In the genomic region with DNA sequence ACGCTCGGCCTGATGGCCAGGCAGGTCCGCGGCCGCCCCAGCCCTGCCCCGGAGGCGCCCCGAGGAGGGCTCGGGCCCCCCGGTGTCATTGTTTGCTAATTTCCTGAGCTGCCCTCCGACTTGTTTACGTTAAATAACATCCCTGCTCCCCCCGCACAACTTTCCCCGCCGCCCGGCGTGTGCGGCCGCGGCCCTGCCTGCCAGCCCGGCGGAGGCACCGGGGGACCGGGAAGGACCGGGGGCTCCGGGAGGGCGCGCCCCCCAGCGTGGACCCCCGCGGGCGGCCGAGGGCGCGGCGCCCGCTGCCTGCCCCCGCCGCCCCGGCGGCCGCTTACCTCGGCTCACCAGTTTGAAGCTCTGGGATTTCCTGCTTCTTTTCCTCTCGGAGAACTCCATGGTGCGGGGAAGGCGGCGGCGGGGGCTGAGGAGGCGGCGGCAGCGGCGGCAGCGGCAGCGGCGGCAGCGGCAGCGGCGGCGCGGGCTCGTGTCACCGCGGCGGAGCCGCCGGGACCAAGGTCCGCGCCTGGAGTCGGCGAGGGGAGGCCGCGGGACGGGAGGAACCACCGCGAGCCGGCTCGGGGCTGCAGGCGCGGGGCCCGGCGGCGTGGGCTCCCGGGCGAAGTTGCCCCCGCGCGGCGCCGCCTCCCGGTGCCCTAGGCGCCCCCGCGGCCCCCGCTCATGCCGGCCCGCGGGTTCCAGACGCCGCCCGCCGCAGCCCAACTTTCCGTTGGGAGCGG, we compare ENCODE assay signal across 8 cellular contexts. TPM values are rescaled to one million over a fixed set of nuclear protein-coding genes. Genes with fewer than 3 reads are reported as not detected.
DNase-seq lines count a peak whose midpoint lies in the region; ATAC-seq and TF ChIP-seq lines count a peak whose summit lies in the region.

No MANE protein-coding gene starts in this region.

- POLR2A ChIA-PET in Panc1 (lab: Charles Lee), result no interaction called here
- POLR2A ChIA-PET in naive thymus-derived CD4-positive, alpha-beta T cell (lab: Charles Lee), result no interaction called here

- no TSS peak for BruUV-seq in Panc1 (replicated peaks; lab: Mats Ljungman, UMichigan)

- ATAC-seq in Panc1 (peak; percentile 69), GM18870 (IDR thresholded peaks at IDR 0.05; ENCODE audit: unreplicated experiment) (no peak), HG03432 (IDR thresholded peaks at IDR 0.05; ENCODE audit: unreplicated experiment) (no peak), GM18517 (IDR thresholded peaks at IDR 0.05; ENCODE audit: unreplicated experiment) (no peak)
- peak; percentile 4 for ATAC-seq in naive thymus-derived CD4-positive, alpha-beta T cell

- 1% methylated on average over 49 to 103 of the region's 103 CpGs for WGBS in esophagus, 2 donors

- CTCF ChIA-PET in Panc1 (lab: Charles Lee), result interaction anchor here (0.6 kb wide), 1 partner anchor 135 kb away, joined by 3 read pairs; no protein-coding TSS in a partner anchor
- CTCF ChIA-PET in naive thymus-derived CD4-positive, alpha-beta T cell (lab: Charles Lee), result no interaction called here

- intact Hi-C loops in Panc1 (cut with micrococcal nuclease; ENCODE audit: unreplicated experiment), result no loop called here
- intact Hi-C loops in naive thymus-derived CD4-positive, alpha-beta T cell (cut with micrococcal nuclease), result loop anchor here in 1 of 2 donors (2.0 kb wide), 1 partner anchor 58 kb away; a partner anchor contains a TSS

- H3K36me3 ChIP-seq in Panc1 (ENCODE audit: control insufficient read depth, insufficient read depth, low read length) (no peaks in the 10 kb centered on the region; the same call in 1 of the 2 replicates), esophagus (ENCODE audit: control insufficient read depth in 2 of 2, insufficient read depth in 2 of 2, low read length in 1 of 2) (no peaks in the 10 kb centered on the region)
- no peaks in the 10 kb centered on the region for H3K36me3 ChIP-seq in naive thymus-derived CD4-positive, alpha-beta T cell (ENCODE audit: control insufficient read depth in 2 of 3, insufficient read depth in 3 of 3, low read length in 3 of 3)

- H3K27me3 ChIP-seq in Panc1 (ENCODE audit: control insufficient read depth, insufficient read depth, low read length), result no peaks in the 10 kb centered on the region; the same call in 1 of the 2 replicates
- H3K27me3 ChIP-seq in esophagus (ENCODE audit: control insufficient read depth in 1 of 2, insufficient read depth in 2 of 2, low read length in 2 of 2), result no peaks in the 10 kb centered on the region
- peaks cover 6 to 17% of the 10 kb centered on the region in 2 donors for H3K27me3 ChIP-seq in naive thymus-derived CD4-positive, alpha-beta T cell (ENCODE audit: control insufficient read depth in 2 of 2, insufficient read depth in 2 of 2, low read length in 2 of 2)

- H3K4me3 ChIP-seq in Panc1 (ENCODE audit: low read depth in 2 of 2, low read length in 2 of 2) (peak overlapping the region; percentile 35 to 43), esophagus (ENCODE audit: low read depth in 1 of 2, low read length in 2 of 2) (peak overlapping the region; percentile 53 to 75)
- no peak overlapping the region for H3K4me3 ChIP-seq in naive thymus-derived CD4-positive, alpha-beta T cell (ENCODE audit: low read length)

- H3K27ac ChIP-seq in Panc1 (ENCODE audit: low read length) (no peak overlapping the region), esophagus (ENCODE audit: low read depth in 2 of 2, low read length in 1 of 2) (peak overlapping the region; percentile 23 to 35)
- no peak overlapping the region for H3K27ac ChIP-seq in naive thymus-derived CD4-positive, alpha-beta T cell (ENCODE audit: low read depth, low read length)

- H3K27me3 Mint-ChIP-seq in naive thymus-derived CD4-positive, alpha-beta T cell, result peaks cover 59 to 75% (median 70%) of the 10 kb centered on the region in 5 donors

- in situ Hi-C loops in Panc1 (cut with HindIII; ENCODE audit: low pct_unique_long_range_greater_than_20kb, low sequenced_read_pairs), result no loop called here

- H3K4me1 ChIP-seq in Panc1 (ENCODE audit: control insufficient read depth, insufficient read depth, low read length) (no peaks in the 10 kb centered on the region), esophagus (ENCODE audit: control insufficient read depth in 2 of 2, insufficient read depth in 2 of 2, low read length in 1 of 2) (no peaks in the 10 kb centered on the region)
- peaks cover 4% of the 10 kb centered on the region in 2 donors for H3K4me1 ChIP-seq in naive thymus-derived CD4-positive, alpha-beta T cell (ENCODE audit: control insufficient read depth in 2 of 2, insufficient read depth in 2 of 2, low read length in 2 of 2)

- TF ChIP-seq CTCF in Panc1 (IDR thresholded peaks at IDR 0.05), result no peak

- H3K9me3 ChIP-seq in Panc1 (ENCODE audit: control insufficient read depth, insufficient read depth, low read depth, low read length) (no peaks in the 10 kb centered on the region), esophagus (ENCODE audit: control insufficient read depth in 2 of 2, insufficient read depth in 1 of 2, low read depth in 1 of 2, low read length in 1 of 2) (no peaks in the 10 kb centered on the region)
- H3K9me3 ChIP-seq in naive thymus-derived CD4-positive, alpha-beta T cell (ENCODE audit: control insufficient read depth in 2 of 3, low read length in 3 of 3), result no peaks in the 10 kb centered on the region

- peaks cover 0 to 8% (median 0%) of the 10 kb centered on the region in 11 donors for H3K9me3 Mint-ChIP-seq in naive thymus-derived CD4-positive, alpha-beta T cell

- H3K4me1 Mint-ChIP-seq in naive thymus-derived CD4-positive, alpha-beta T cell, result peaks cover 4 to 16% (median 13%) of the 10 kb centered on the region in 7 donors

- no peak overlapping the region for H3K27ac Mint-ChIP-seq in naive thymus-derived CD4-positive, alpha-beta T cell

- DNase-seq in ELR (ENCODE audit: low read depth), result peak; percentile 49
- DNase-seq in Panc1 (ENCODE audit: low read depth, low spot score), result no peak
- no peak for DNase-seq in naive thymus-derived CD4-positive, alpha-beta T cell
- no peak for DNase-seq in ureter (ENCODE audit: low spot score)

- H3K4me3 Mint-ChIP-seq in naive thymus-derived CD4-positive, alpha-beta T cell, result peak overlapping the region; percentile 57 to 85 (median 76)

- H3K36me3 Mint-ChIP-seq in naive thymus-derived CD4-positive, alpha-beta T cell, result no peaks in the 10 kb centered on the region

RNA-seq across cellular contexts. Expression of a gene that starts 0.5 kb away (rescaled TPM):
- total RNA-seq in Panc1 (2021; ENCODE audit: unreplicated experiment) (7.6 TPM), ureter (22.5 TPM)
- 3.5 TPM for polyA plus RNA-seq in Panc1 (2012; ENCODE audit: insufficient read length)
- polyA plus RNA-seq in esophagus, result 1 to 10 TPM; 1.1 to 1.9 TPM
- under 1 TPM in 1 of 5 experiments, not detected in 4; 0.17 TPM for total RNA-seq in naive thymus-derived CD4-positive, alpha-beta T cell
- not detected for polyA plus RNA-seq in naive thymus-derived CD4-positive, alpha-beta T cell

RNA-seq across cellular contexts. Expression of a gene that starts 58.5 kb away (rescaled TPM):
- total RNA-seq in Panc1 (2021; ENCODE audit: unreplicated experiment) (12.0 TPM), ureter (25.2 TPM)
- 6.5 TPM for polyA plus RNA-seq in Panc1 (2012; ENCODE audit: insufficient read length)
- 10 to 100 TPM in 1 of 2 donors, 1 to 10 TPM in 1; 6.6 to 13.4 TPM for polyA plus RNA-seq in esophagus
- 10 to 100 TPM; 20.2 to 30.0 (median 27.0) TPM for total RNA-seq in naive thymus-derived CD4-positive, alpha-beta T cell
- 10 to 100 TPM; 41.0 to 42.8 TPM for polyA plus RNA-seq in naive thymus-derived CD4-positive, alpha-beta T cell

Comparison
In these comparisons a context has a peak if more than half of its experiments do, and no peak if none do; other contexts are left out.
1. ATAC-seq: peak in Panc1 (single experiment) and naive thymus-derived CD4-positive, alpha-beta T cell (single experiment); none in GM18870 (single experiment), HG03432 (single experiment) and GM18517 (single experiment).
2. H3K27ac ChIP-seq: peak in esophagus (2 of 2); none in Panc1 (single experiment) and naive thymus-derived CD4-positive, alpha-beta T cell (single experiment).